In the genomic region with DNA sequence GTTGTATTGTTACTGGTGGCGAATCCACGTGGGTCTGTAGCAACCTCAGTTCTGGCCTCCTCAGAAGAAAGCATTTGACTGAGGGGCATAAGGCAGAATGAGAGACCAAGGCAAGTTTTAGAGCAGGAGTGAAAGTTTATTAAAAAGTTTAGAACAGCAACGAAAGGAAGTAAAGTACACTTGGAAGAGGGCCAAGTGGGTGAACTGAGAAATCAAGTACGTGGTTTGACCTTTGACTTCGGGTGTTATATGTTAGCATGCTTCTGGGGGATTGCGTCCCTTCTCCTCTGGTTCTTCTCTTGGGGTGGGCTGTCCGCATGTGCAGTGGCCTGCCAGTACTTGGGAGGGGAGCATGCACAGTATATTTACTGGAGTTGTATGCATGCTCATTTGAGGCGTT, we compare ENCODE assay signal across 19 cellular contexts.
"Had no signal": no experiment of that assay in that cellular context is flagged by ENCODE, and none has a peak within 500 bp of the region (broad histone marks: within the 10 kb centered on the region; RNA-seq: fewer than 3 reads in every experiment).

No MANE protein-coding gene starts in this region.

- H3K36me3 ChIP-seq: esophagus muscularis mucosa, heart right ventricle, neutrophil, right lobe of liver, thoracic aorta, upper lobe of right lung had no signal

- H3K27me3 Mint-ChIP-seq: activated CD4-positive, alpha-beta T cell treated with anti-CD3 and anti-CD28 coated beads, Interleukin-2, amount 10 ng/mL, durations not matched to agents 7 days and 5 days; dendritic cell treated with granulocyte-macrophage colony-stimulating factor and Interleukin-4, amounts not matched to agents 40 ng/mL and 50 ng/mL, for 4 days; naive B cell had no signal

- H3K36me3 Mint-ChIP-seq: memory B cell, naive B cell had no signal

- H3K9me3 ChIP-seq: esophagus muscularis mucosa, mucosa of descending colon, neutrophil, right lobe of liver, SK-N-SH, thoracic aorta, upper lobe of right lung had no signal

- H3K4me3 Mint-ChIP-seq: activated CD4-positive, alpha-beta T cell treated with anti-CD3 and anti-CD28 coated beads, Interleukin-2, amount 10 ng/mL, durations not matched to agents 7 days and 5 days; dendritic cell treated with granulocyte-macrophage colony-stimulating factor and Interleukin-4, amounts not matched to agents 40 ng/mL and 50 ng/mL, for 4 days; memory B cell; naive B cell had no signal

- H3K27ac Mint-ChIP-seq: activated CD4-positive, alpha-beta T cell treated with anti-CD3 and anti-CD28 coated beads, Interleukin-2, amount 10 ng/mL, durations not matched to agents 7 days and 5 days; dendritic cell treated with granulocyte-macrophage colony-stimulating factor and Interleukin-4, amounts not matched to agents 40 ng/mL and 50 ng/mL, for 4 days; memory B cell; naive B cell had no signal

- H3K4me1 Mint-ChIP-seq: memory B cell had no signal

- ATAC-seq: activated CD4-positive, CD25-positive, alpha-beta regulatory T cell treated with anti-CD3 and anti-CD28 coated beads, Interleukin-2, amount 50 U/mL, for 24 hours; heart right ventricle; mucosa of descending colon; right lobe of liver; upper lobe of right lung had no signal

- H3K9me3 Mint-ChIP-seq: dendritic cell treated with granulocyte-macrophage colony-stimulating factor and Interleukin-4, amounts not matched to agents 40 ng/mL and 50 ng/mL, for 4 days; memory B cell had no signal

- H3K4me1 ChIP-seq: parathyroid adenoma, right lobe of liver, upper lobe of right lung had no signal

- DNase-seq: activated CD4-positive, alpha-beta T cell treated with anti-CD3 and anti-CD28 coated beads, Interleukin-2, amount 10 ng/mL, durations not matched to agents 7 days and 5 days; activated gamma-delta T cell treated with Interleukin-2 at 50 U/mL for 16 hours; effector CD8-positive, alpha-beta T cell; heart right ventricle; mucosa of descending colon; naive B cell; right lobe of liver; SK-N-SH; stimulated activated CD4-positive, alpha-beta T cell treated with anti-CD3 and anti-CD28 coated beads, Interleukin-4, amount 100 ng/mL, for 1 hour; T1000; upper lobe of right lung had no signal

- H3K27me3 ChIP-seq: esophagus muscularis mucosa, heart right ventricle, neutrophil, right lobe of liver, upper lobe of right lung had no signal

- H3K4me3 ChIP-seq: esophagus muscularis mucosa, heart right ventricle, mucosa of descending colon, right lobe of liver, smooth muscle cell, thoracic aorta, upper lobe of right lung had no signal

- H3K27ac ChIP-seq: esophagus muscularis mucosa, heart right ventricle, neutrophil, parathyroid adenoma, right lobe of liver, upper lobe of right lung had no signal
